In the genomic region with DNA sequence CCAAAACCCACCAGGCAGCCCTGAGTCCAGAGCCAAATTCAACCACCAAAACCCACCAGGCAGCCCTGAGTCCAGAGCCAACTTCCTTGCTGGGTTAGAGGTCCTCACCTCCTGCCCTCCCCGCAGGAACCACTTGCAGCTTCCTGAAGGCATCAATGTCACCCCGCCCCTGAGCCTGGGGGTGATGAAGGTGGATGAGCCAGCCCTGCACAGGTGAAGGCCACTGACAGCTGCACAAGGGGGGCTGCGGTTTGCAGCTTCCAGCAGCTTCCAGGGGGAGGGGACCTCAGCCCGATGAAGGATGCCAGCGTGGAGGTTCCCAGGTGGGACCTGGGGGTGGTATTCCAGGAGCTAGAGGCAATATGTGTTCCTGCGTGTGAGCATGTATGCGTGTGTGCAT, we compare ENCODE assay signal across 1 cellular context.
TF ChIP-seq lines count a peak whose summit lies in the region.

No MANE protein-coding gene starts in this region.

TF ChIP-seq in IMR-90, 13 proteins besides CTCF, POLR2A, EP300 and RAD21:
- TF ChIP-seq CHD1 (IDR thresholded peaks at IDR 0.05; ENCODE audit: low read depth, low read length) (no peak), SMC3 (IDR thresholded peaks at IDR 0.05; ENCODE audit: low read depth, low read length) (no peak), RFX5 (IDR thresholded peaks at IDR 0.05; ENCODE audit: low read depth, low read length) (no peak), MAZ (IDR thresholded peaks at IDR 0.05; ENCODE audit: borderline replicate concordance, low read depth, low read length) (no peak), MXI1 (IDR thresholded peaks at IDR 0.05; ENCODE audit: borderline replicate concordance, low read depth, low read length) (no peak), NFE2L2 (IDR thresholded peaks at IDR 0.05; ENCODE audit: low read depth, low read length) (no peak), BHLHE40 (IDR thresholded peaks at IDR 0.05; ENCODE audit: low read depth, low read length) (no peak), FOS (IDR thresholded peaks at IDR 0.05; ENCODE audit: low read depth, low read length) (no peak), CEBPB (IDR thresholded peaks at IDR 0.05; ENCODE audit: low read depth, low read length) (no peak), RCOR1 (IDR thresholded peaks at IDR 0.05; ENCODE audit: insufficient replicate concordance, low read length) (no peak), MAFK (IDR thresholded peaks at IDR 0.05; ENCODE audit: low read depth, low read length) (no peak)
- TF ChIP-seq, protein P1, sequence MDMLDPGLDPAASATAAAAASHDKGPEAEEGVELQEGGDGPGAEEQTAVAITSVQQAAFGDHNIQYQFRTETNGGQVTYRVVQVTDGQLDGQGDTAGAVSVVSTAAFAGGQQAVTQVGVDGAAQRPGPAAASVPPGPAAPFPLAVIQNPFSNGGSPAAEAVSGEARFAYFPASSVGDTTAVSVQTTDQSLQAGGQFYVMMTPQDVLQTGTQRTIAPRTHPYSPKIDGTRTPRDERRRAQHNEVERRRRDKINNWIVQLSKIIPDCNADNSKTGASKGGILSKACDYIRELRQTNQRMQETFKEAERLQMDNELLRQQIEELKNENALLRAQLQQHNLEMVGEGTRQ (IDR thresholded peaks at IDR 0.05; ENCODE audit: low read depth, low read length), result no peak
- TF ChIP-seq, protein P2, sequence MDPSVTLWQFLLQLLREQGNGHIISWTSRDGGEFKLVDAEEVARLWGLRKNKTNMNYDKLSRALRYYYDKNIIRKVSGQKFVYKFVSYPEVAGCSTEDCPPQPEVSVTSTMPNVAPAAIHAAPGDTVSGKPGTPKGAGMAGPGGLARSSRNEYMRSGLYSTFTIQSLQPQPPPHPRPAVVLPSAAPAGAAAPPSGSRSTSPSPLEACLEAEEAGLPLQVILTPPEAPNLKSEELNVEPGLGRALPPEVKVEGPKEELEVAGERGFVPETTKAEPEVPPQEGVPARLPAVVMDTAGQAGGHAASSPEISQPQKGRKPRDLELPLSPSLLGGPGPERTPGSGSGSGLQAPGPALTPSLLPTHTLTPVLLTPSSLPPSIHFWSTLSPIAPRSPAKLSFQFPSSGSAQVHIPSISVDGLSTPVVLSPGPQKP (IDR thresholded peaks at IDR 0.05; ENCODE audit: borderline replicate concordance, low read depth, low read length), result no peak
